Comparison of ENCODE assay signal across 8 cellular contexts in the genomic region with DNA sequence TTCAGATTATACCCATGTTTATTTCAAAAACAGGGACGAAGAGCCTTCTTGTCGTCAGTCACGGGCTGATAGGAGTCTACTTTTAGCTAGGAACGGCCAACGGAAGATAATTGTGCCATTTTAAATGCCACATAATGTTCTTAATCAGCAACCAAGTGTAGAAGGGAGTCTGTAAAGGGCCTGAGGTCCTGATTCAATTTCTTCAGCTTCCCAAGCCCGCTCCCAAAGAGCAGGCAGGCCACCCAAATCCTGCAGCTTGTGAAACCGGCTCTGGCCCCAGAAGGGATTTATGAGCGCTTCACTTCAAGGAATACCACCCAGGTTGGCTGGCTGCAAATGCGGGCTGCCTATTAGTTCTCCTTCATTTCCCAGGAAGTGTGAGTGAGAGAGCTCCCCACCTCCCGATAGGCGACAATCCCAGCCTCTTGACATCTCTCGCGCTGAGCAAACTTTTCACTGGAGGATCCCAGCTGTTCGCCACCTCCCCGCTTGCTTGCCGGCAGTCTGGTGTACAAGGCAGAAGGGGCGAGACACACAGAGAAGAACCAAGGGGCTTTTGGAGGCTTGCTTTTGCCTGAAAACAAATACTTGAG.
DNase-seq lines count a peak whose midpoint lies in the region; TF ChIP-seq lines count a peak whose summit lies in the region.

No MANE protein-coding gene starts in this region.

- H3K9ac ChIP-seq in iPS-20b (ENCODE audit: low read depth, low read length): peak overlapping the region; percentile 26; the same call in 1 of the 2 replicates

- no peaks in the 10 kb centered on the region; the same call in 1 of the 2 replicates for H3K27me3 Mint-ChIP-seq in HFFc6 (ENCODE audit: insufficient read depth)

- WGBS in spleen, 5 donors: 57 to 75% (median 62%) methylated on average over 15 to 17 of the region's 17 CpGs

- H3K27me3 ChIP-seq in iPS-20b (ENCODE audit: insufficient read depth, low read length) (peaks cover 4% of the 10 kb centered on the region; the same call in 1 of the 2 replicates), spleen (replicated peaks in 1 of 7) (peaks cover 0 to 17% (median 0%) of the 10 kb centered on the region in 7 donors)

- peaks cover 98% of the 10 kb centered on the region for H3K4me1 Mint-ChIP-seq in HFFc6 (ENCODE audit: low read depth)

- no peak for TF ChIP-seq POLR2A in spleen (IDR thresholded peaks at IDR 0.05)

- peaks cover 20% of the 10 kb centered on the region for H3K4me1 ChIP-seq in iPS-20b (ENCODE audit: insufficient read depth, low read length)
- peaks cover 0 to 24% (median 10%) of the 10 kb centered on the region in 6 donors for H3K4me1 ChIP-seq in spleen

- no peak for TF ChIP-seq CTCF in HFFc6 (IDR thresholded peaks at IDR 0.05)
- TF ChIP-seq CTCF in cardiac fibroblast (IDR thresholded peaks at IDR 0.05; ENCODE audit: low read depth, low read length): no peak
- TF ChIP-seq CTCF in spleen (IDR thresholded peaks at IDR 0.05 in 8 of 11, conservative IDR thresholded peaks at IDR 0.05 in 3 of 11): no peak

- H3K4me3 ChIP-seq in cardiac fibroblast (replicated peaks in 1 of 2; ENCODE audit: low read depth in 2 of 2, low read length in 2 of 2) (peak overlapping the region; percentile 22 to 54), iPS-20b (ENCODE audit: low read length) (peak overlapping the region; percentile 55), spleen (peak overlapping the region in 4 of 8 donors; percentile 1 to 39 (median 10))

- peaks cover 43% of the 10 kb centered on the region for H3K36me3 Mint-ChIP-seq in HFFc6 (ENCODE audit: low read depth)

- H3K27ac ChIP-seq in iPS-20b (ENCODE audit: low read length) (no peak overlapping the region), spleen (peak overlapping the region in 6 of 8 donors; percentile 33 to 62 (median 56))

- H3K36me3 ChIP-seq in iPS-20b (ENCODE audit: insufficient read depth, low read depth, low read length): no peaks in the 10 kb centered on the region
- no peaks in the 10 kb centered on the region for H3K36me3 ChIP-seq in spleen

- H3K9me3 Mint-ChIP-seq in HFFc6: peaks cover 14% of the 10 kb centered on the region

- H3K9me3 ChIP-seq in iPS-20b (ENCODE audit: insufficient read depth, low read depth, low read length): peaks cover 8% of the 10 kb centered on the region
- no peaks in the 10 kb centered on the region for H3K9me3 ChIP-seq in spleen

- peak overlapping the region; percentile 94 for H3K27ac Mint-ChIP-seq in HFFc6

- DNase-seq in HFFc6: peak; percentile 51
- DNase-seq in cardiac fibroblast (ENCODE audit: low read depth in 2 of 2): peak; percentile 54 to 60
- no peak for DNase-seq in spleen
- DNase-seq in NCI-H1930 (lab: John Stamatoyannopoulos, UW): no peak
- no peak for DNase-seq in NCI-H774 (lab: John Stamatoyannopoulos, UW)
- no peak for DNase-seq in NCI-H2227 (lab: John Stamatoyannopoulos, UW; ENCODE audit: unreplicated experiment)
- DNase-seq in activated CD4-positive, alpha-beta T cell treated with anti-CD3 and anti-CD28 coated beads, Interleukin-2, amount 50 U/mL, for 48 hours: no peak

- H3K4me3 Mint-ChIP-seq in HFFc6: peak overlapping the region; percentile 90

- intact Hi-C loops in spleen (cut with DNase I; ENCODE audit: low total_unique reads): no loop called here

Comparison
In these comparisons a context has a peak if more than half of its experiments do, and no peak if none do; other contexts are left out.
1. DNase-seq: peak in HFFc6 (single experiment) and cardiac fibroblast (2 of 2); none in spleen (single experiment), NCI-H1930 (0 of 2), NCI-H774 (single experiment), NCI-H2227 (single experiment) and activated CD4-positive, alpha-beta T cell treated with anti-CD3 and anti-CD28 coated beads, Interleukin-2, amount 50 U/mL, for 48 hours (0 of 2).